16 cellular contexts compared by ENCODE assay signal in the genomic region with DNA sequence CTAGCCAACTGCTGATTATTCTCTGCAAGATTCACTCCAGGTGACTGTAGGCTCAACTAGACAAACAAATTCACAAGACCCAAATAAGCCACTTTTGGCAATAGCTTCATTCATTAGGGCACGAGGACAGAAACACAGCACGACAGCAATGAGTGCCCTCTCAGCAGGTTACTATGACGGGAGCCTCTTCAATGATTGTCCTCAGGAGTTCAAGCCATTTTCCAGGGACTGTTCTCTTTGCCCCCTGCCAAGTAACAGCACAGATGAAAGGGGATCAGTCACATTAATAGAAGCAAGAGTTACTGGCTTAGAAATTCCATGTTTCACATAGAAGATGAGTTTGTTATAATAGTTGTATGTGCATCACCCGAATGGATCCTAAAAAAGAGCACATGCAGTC.
DNase-seq lines count a peak whose midpoint lies in the region; ATAC-seq and TF ChIP-seq lines count a peak whose summit lies in the region.
"Had no signal": no experiment of that assay in that cellular context is flagged by ENCODE, and none has a peak within 500 bp of the region (broad histone marks: within the 10 kb centered on the region; RNA-seq: fewer than 3 reads in every experiment).

No MANE protein-coding gene starts in this region.

- no peak overlapping the region for H3K9ac ChIP-seq in HUES64 (ENCODE audit: low read depth, low read length)

- 69% methylated on average over 4 of the region's 4 CpGs for WGBS in HUES64
- 31 to 73% methylated on average over 3 of the region's 4 CpGs for WGBS in mesodermal cell (ENCODE audit: insufficient coverage in 2 of 2), 2 experiments

- DNase-seq in NCI-H2227 treated with DMSO at 0.1 percent for 48 hours (lab: John Stamatoyannopoulos, UW) (peak; percentile 56), left colon (no peak), brain microvascular endothelial cell (no peak), AML-193 (lab: John Stamatoyannopoulos, UW) (no peak)
- DNase-seq: Calu3; CD4-positive, CD25-positive, alpha-beta regulatory T cell; NCI-H1048; NCI-H2107; RPMI8226 had no signal

- H3K9me3 ChIP-seq in HUES64 (ENCODE audit: insufficient read depth, low read depth, low read length) (no peaks in the 10 kb centered on the region), mesodermal cell (ENCODE audit: control insufficient read depth, low read length) (no peaks in the 10 kb centered on the region)
- H3K9me3 ChIP-seq: A549, SJCRH30 had no signal

- H3K36me3 ChIP-seq in HUES64 (ENCODE audit: insufficient read depth, low read length) (no peaks in the 10 kb centered on the region), mesodermal cell (ENCODE audit: control insufficient read depth, insufficient read depth, low read length) (no peaks in the 10 kb centered on the region), brain microvascular endothelial cell (replicated peaks) (no peaks in the 10 kb centered on the region)
- H3K36me3 ChIP-seq: SJCRH30 had no signal

- no peak for TF ChIP-seq CTCF in 22Rv1 (IDR thresholded peaks at IDR 0.05)
- TF ChIP-seq CTCF in brain microvascular endothelial cell (IDR thresholded peaks at IDR 0.05; ENCODE audit: low read depth, low read length, missing control alignments): no peak

- intact Hi-C loops in left colon (cut with DNase I, micrococcal nuclease): no loop called here

- H3K4me3 ChIP-seq in HUES64 (ENCODE audit: low read length): no peak overlapping the region
- H3K4me3 ChIP-seq in mesodermal cell (ENCODE audit: extremely low read depth, insufficient read depth, low read length, poor library complexity, severe bottlenecking): no peak overlapping the region
- H3K4me3 ChIP-seq in brain microvascular endothelial cell (ENCODE audit: low read depth, low read length): no peak overlapping the region
- H3K4me3 ChIP-seq: A549, K562, SJCRH30 had no signal

- in situ Hi-C loops in brain microvascular endothelial cell (cut with HindIII; ENCODE audit: low pct_ligation_motif_present, low sequenced_read_pairs): no loop called here

- ATAC-seq in left colon: no peak
- ATAC-seq in HG03442 (IDR thresholded peaks at IDR 0.05; ENCODE audit: unreplicated experiment): no peak
- ATAC-seq: A549, K562 had no signal

- peaks cover 5% of the 10 kb centered on the region; the same call in 1 of the 2 replicates for H3K4me1 ChIP-seq in HUES64 (ENCODE audit: insufficient read depth, low read length)
- H3K4me1 ChIP-seq in mesodermal cell (ENCODE audit: control insufficient read depth, insufficient read depth, low read length, poor library complexity, severe bottlenecking): peaks cover 20% of the 10 kb centered on the region
- H3K4me1 ChIP-seq: A549 had no signal

- no peaks in the 10 kb centered on the region for H3K27me3 ChIP-seq in HUES64 (ENCODE audit: insufficient read depth, low read length)
- H3K27me3 ChIP-seq in brain microvascular endothelial cell (replicated peaks): no peaks in the 10 kb centered on the region
- H3K27me3 ChIP-seq: SJCRH30 had no signal

- H3K27ac ChIP-seq in 22Rv1 (peak overlapping the region; percentile 13; the same call in 1 of the 2 replicates), HUES64 (ENCODE audit: low read depth, low read length) (peak overlapping the region; percentile 37; the same call in 1 of the 2 replicates), mesodermal cell (ENCODE audit: low read depth, low read length, severe bottlenecking) (peak overlapping the region; percentile 86), brain microvascular endothelial cell (no peak overlapping the region)
- H3K27ac ChIP-seq: A549, SJCRH30 had no signal
